ENCODE assay signal across 2 cellular contexts in genomic region chr20:21433329-21433890, GRCh38.
TF ChIP-seq lines count a peak whose summit lies in the region.

No MANE protein-coding gene starts in this region.

TF ChIP-seq in SK-N-SH, 30 proteins besides CTCF, POLR2A, EP300 and RAD21 (continued from another document):
- TF ChIP-seq, protein P1, sequence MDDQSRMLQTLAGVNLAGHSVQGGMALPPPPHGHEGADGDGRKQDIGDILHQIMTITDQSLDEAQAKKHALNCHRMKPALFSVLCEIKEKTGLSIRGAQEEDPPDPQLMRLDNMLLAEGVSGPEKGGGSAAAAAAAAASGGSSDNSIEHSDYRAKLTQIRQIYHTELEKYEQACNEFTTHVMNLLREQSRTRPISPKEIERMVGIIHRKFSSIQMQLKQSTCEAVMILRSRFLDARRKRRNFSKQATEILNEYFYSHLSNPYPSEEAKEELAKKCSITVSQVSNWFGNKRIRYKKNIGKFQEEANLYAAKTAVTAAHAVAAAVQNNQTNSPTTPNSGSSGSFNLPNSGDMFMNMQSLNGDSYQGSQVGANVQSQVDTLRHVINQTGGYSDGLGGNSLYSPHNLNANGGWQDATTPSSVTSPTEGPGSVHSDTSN (IDR thresholded peaks at IDR 0.05): no peak
- TF ChIP-seq, protein P2, sequence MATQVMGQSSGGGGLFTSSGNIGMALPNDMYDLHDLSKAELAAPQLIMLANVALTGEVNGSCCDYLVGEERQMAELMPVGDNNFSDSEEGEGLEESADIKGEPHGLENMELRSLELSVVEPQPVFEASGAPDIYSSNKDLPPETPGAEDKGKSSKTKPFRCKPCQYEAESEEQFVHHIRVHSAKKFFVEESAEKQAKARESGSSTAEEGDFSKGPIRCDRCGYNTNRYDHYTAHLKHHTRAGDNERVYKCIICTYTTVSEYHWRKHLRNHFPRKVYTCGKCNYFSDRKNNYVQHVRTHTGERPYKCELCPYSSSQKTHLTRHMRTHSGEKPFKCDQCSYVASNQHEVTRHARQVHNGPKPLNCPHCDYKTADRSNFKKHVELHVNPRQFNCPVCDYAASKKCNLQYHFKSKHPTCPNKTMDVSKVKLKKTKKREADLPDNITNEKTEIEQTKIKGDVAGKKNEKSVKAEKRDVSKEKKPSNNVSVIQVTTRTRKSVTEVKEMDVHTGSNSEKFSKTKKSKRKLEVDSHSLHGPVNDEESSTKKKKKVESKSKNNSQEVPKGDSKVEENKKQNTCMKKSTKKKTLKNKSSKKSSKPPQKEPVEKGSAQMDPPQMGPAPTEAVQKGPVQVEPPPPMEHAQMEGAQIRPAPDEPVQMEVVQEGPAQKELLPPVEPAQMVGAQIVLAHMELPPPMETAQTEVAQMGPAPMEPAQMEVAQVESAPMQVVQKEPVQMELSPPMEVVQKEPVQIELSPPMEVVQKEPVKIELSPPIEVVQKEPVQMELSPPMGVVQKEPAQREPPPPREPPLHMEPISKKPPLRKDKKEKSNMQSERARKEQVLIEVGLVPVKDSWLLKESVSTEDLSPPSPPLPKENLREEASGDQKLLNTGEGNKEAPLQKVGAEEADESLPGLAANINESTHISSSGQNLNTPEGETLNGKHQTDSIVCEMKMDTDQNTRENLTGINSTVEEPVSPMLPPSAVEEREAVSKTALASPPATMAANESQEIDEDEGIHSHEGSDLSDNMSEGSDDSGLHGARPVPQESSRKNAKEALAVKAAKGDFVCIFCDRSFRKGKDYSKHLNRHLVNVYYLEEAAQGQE (IDR thresholded peaks at IDR 0.05; ENCODE audit: low read depth, low read length): no peak
- TF ChIP-seq MEF2A (IDR thresholded peaks at IDR 0.05; ENCODE audit: borderline replicate concordance, low read depth): no peak
- TF ChIP-seq EZH2phosphoT487 (IDR thresholded peaks at IDR 0.05; ENCODE audit: borderline replicate concordance, low read depth): no peak
- no peak for TF ChIP-seq NFIC (IDR thresholded peaks at IDR 0.05; ENCODE audit: borderline replicate concordance)
- TF ChIP-seq RFX5 (IDR thresholded peaks at IDR 0.05; ENCODE audit: low read length): no peak
- no peak for TF ChIP-seq ELF1 (IDR thresholded peaks at IDR 0.05)
- TF ChIP-seq YY1 (IDR thresholded peaks at IDR 0.05; ENCODE audit: low read depth): no peak
- TF ChIP-seq FOXM1 (IDR thresholded peaks at IDR 0.05; ENCODE audit: low read depth): no peak

TF ChIP-seq in SK-N-SH treated with all-trans-retinoic acid at 6 μM for 48 hours, 23 proteins besides CTCF, POLR2A, EP300 and RAD21 (continued from another document):
- TF ChIP-seq CSRNP3 (CRISPR knock-in tag; IDR thresholded peaks at IDR 0.05) (no peak), ISL1 (CRISPR knock-in tag; IDR thresholded peaks at IDR 0.05) (no peak), ESRRG (CRISPR knock-in tag; IDR thresholded peaks at IDR 0.05) (no peak), CREB5 (CRISPR knock-in tag; IDR thresholded peaks at IDR 0.05; ENCODE audit: low read depth) (no peak), TSHZ2 (CRISPR knock-in tag; IDR thresholded peaks at IDR 0.05) (no peak)
